In genomic region chr6:41713161-41713649, GRCh38 we compare ENCODE assay signal across 9 cellular contexts. TPM values are rescaled to one million over a fixed set of nuclear protein-coding genes. Genes with fewer than 3 reads are reported as not detected.
DNase-seq lines count a peak whose midpoint lies in the region; ATAC-seq and TF ChIP-seq lines count a peak whose summit lies in the region.
"Had no signal": no experiment of that assay in that cellular context is flagged by ENCODE, and none has a peak within 500 bp of the region (broad histone marks: within the 10 kb centered on the region; RNA-seq: fewer than 3 reads in every experiment).

No MANE protein-coding gene starts in this region.

- intact Hi-C loops in dendritic cell treated with granulocyte-macrophage colony-stimulating factor and Interleukin-4, amounts not matched to agents 40 ng/mL and 50 ng/mL, for 4 days (cut with micrococcal nuclease) = no loop called here
- intact Hi-C loops in Caco-2 (cut with micrococcal nuclease; ENCODE audit: unreplicated experiment) = no loop called here

- H3K27ac Mint-ChIP-seq in dendritic cell treated with granulocyte-macrophage colony-stimulating factor and Interleukin-4, amounts not matched to agents 40 ng/mL and 50 ng/mL, for 4 days = peak overlapping the region; percentile 23
- no peak overlapping the region for H3K27ac Mint-ChIP-seq in type B pancreatic cell
- H3K27ac Mint-ChIP-seq in Caco-2 (ENCODE audit: unreplicated experiment) = no peak overlapping the region

- peaks cover 81% of the 10 kb centered on the region for H3K4me1 Mint-ChIP-seq in dendritic cell treated with granulocyte-macrophage colony-stimulating factor and Interleukin-4, amounts not matched to agents 40 ng/mL and 50 ng/mL, for 4 days (ENCODE audit: low read depth)
- H3K4me1 Mint-ChIP-seq in type B pancreatic cell (ENCODE audit: unreplicated experiment) = peaks cover 8% of the 10 kb centered on the region
- no peaks in the 10 kb centered on the region for H3K4me1 Mint-ChIP-seq in Caco-2 (ENCODE audit: low read depth, unreplicated experiment)

- peak; percentile 2 for ATAC-seq in GM19324 (IDR thresholded peaks at IDR 0.05; ENCODE audit: low FRiP score, unreplicated experiment)

- H3K4me2 ChIP-seq in osteoblast (ENCODE audit: insufficient read depth, low read length) = peak overlapping the region; percentile 35

- CTCF ChIA-PET in Caco-2 (lab: Charles Lee) = interaction anchor here (0.6 kb wide), 1 partner anchor 62 kb away, joined by 4 read pairs; no protein-coding TSS in a partner anchor

- POLR2A ChIA-PET in Caco-2 (lab: Charles Lee) = no interaction called here

- no peak overlapping the region for H3K27ac ChIP-seq in osteoblast (ENCODE audit: low read depth, low read length)

- H3K4me3 ChIP-seq in MG63 = no peak overlapping the region
- H3K4me3 ChIP-seq in osteoblast (ENCODE audit: insufficient read depth, low read length) = no peak overlapping the region
- H3K4me3 ChIP-seq in Caco-2 (ENCODE audit: low read depth, low read length) = no peak overlapping the region

- H3K36me3 Mint-ChIP-seq in dendritic cell treated with granulocyte-macrophage colony-stimulating factor and Interleukin-4, amounts not matched to agents 40 ng/mL and 50 ng/mL, for 4 days (ENCODE audit: low read depth) = peaks cover 46% of the 10 kb centered on the region
- peaks cover 3% of the 10 kb centered on the region for H3K36me3 Mint-ChIP-seq in type B pancreatic cell
- H3K36me3 Mint-ChIP-seq in Caco-2 (ENCODE audit: insufficient read depth, unreplicated experiment) = peaks cover 4% of the 10 kb centered on the region

- no peaks in the 10 kb centered on the region for H3K27me3 Mint-ChIP-seq in dendritic cell treated with granulocyte-macrophage colony-stimulating factor and Interleukin-4, amounts not matched to agents 40 ng/mL and 50 ng/mL, for 4 days
- H3K27me3 Mint-ChIP-seq in type B pancreatic cell (peaks cover 17% of the 10 kb centered on the region), Caco-2 (ENCODE audit: insufficient read depth, unreplicated experiment) (no peaks in the 10 kb centered on the region)

- peaks cover 20% of the 10 kb centered on the region for H3K79me2 ChIP-seq in osteoblast (ENCODE audit: insufficient read depth, low read length)

- H3K27me3 ChIP-seq in MG63 (no peaks in the 10 kb centered on the region), osteoblast (ENCODE audit: insufficient read depth, low read length) (no peaks in the 10 kb centered on the region), Caco-2 (replicated peaks; ENCODE audit: control insufficient read depth, insufficient read depth, low read length) (no peaks in the 10 kb centered on the region)

- H3K9me3 ChIP-seq in MG63 (no peaks in the 10 kb centered on the region), osteoblast (ENCODE audit: low read depth, low read length) (no peaks in the 10 kb centered on the region), Caco-2 (no peaks in the 10 kb centered on the region)

- H3K36me3 ChIP-seq in MG63 = no peaks in the 10 kb centered on the region
- H3K36me3 ChIP-seq in osteoblast (ENCODE audit: insufficient read depth, low read length) = no peaks in the 10 kb centered on the region
- no peaks in the 10 kb centered on the region for H3K36me3 ChIP-seq in Caco-2 (ENCODE audit: control insufficient read depth, insufficient read depth, low read length)

- H3K4me3 Mint-ChIP-seq in dendritic cell treated with granulocyte-macrophage colony-stimulating factor and Interleukin-4, amounts not matched to agents 40 ng/mL and 50 ng/mL, for 4 days = no peak overlapping the region
- H3K4me3 Mint-ChIP-seq in type B pancreatic cell = no peak overlapping the region
- H3K4me3 Mint-ChIP-seq in Caco-2 (ENCODE audit: unreplicated experiment) = no peak overlapping the region

- peak; percentile 71 for DNase-seq in MG63
- peak; percentile 95 for DNase-seq in osteoblast (ENCODE audit: insufficient read length, low spot score, missing footprints)
- DNase-seq in iPS-NIHi7 (ENCODE audit: extremely low spot score) = no peak
- no peak for DNase-seq in type B pancreatic cell (ENCODE audit: extremely low spot score, unreplicated experiment)
- no peak for DNase-seq in OCI-M2 (lab: John Stamatoyannopoulos, UW; ENCODE audit: unreplicated experiment)
- no peak for DNase-seq in Caco-2

- TF ChIP-seq CTCF in osteoblast (IDR thresholded peaks at IDR 0.05; ENCODE audit: extremely low read depth, low read depth, low read length) (no peak), type B pancreatic cell (conservative IDR thresholded peaks at IDR 0.05) (no peak), Caco-2 (IDR thresholded peaks at IDR 0.05; ENCODE audit: insufficient read depth in 1 of 2, low read depth in 1 of 2, low read length in 1 of 2, severe bottlenecking in 1 of 2, unreplicated experiment in 1 of 2) (no peak)

- peaks cover 49% of the 10 kb centered on the region for H4K20me1 ChIP-seq in osteoblast (ENCODE audit: insufficient read depth, low read length)

- H3K4me1 ChIP-seq in osteoblast (ENCODE audit: insufficient read depth, low read length) = peaks cover 33% of the 10 kb centered on the region
- no peaks in the 10 kb centered on the region for H3K4me1 ChIP-seq in Caco-2

- H3K9me3 Mint-ChIP-seq in dendritic cell treated with granulocyte-macrophage colony-stimulating factor and Interleukin-4, amounts not matched to agents 40 ng/mL and 50 ng/mL, for 4 days = no peaks in the 10 kb centered on the region
- H3K9me3 Mint-ChIP-seq in type B pancreatic cell = no peaks in the 10 kb centered on the region
- no peaks in the 10 kb centered on the region for H3K9me3 Mint-ChIP-seq in Caco-2 (ENCODE audit: unreplicated experiment)

- H2AFZ ChIP-seq in osteoblast (ENCODE audit: low read length) = no peak overlapping the region

- no TSS peak for BruUV-seq in Caco-2 (replicated peaks; lab: Mats Ljungman, UMichigan)

RNA-seq across cellular contexts. Expression of gene TFEB, which starts 22.2 kb away (rescaled TPM):
- total RNA-seq in MG63 (2014; rRNA removed; shearing (Covaris generic); ENCODE audit: low replicate concordance) = 4.4 and 5.2 TPM in 2 replicates
- total RNA-seq in osteoblast = 5.1 and 5.6 TPM in 2 replicates
- total RNA-seq in type B pancreatic cell (ENCODE audit: low replicate concordance) = 4.6 and 6.2 TPM in 2 replicates
- 3.8 and 3.9 TPM in 2 replicates for total RNA-seq in Caco-2 (2022)

RNA-seq across cellular contexts. Expression of gene PGC, which starts 34.0 kb away (rescaled TPM):
- not detected in 2 replicates for total RNA-seq in MG63 (2014; rRNA removed; shearing (Covaris generic); ENCODE audit: low replicate concordance)
- total RNA-seq in osteoblast = not detected in 2 replicates
- 3.5 and 56.6 TPM in 2 replicates for total RNA-seq in type B pancreatic cell (ENCODE audit: low replicate concordance)
- total RNA-seq in Caco-2 (2022) = 8.9 and 12.2 TPM in 2 replicates
- total RNA-seq: epithelial cell of proximal tubule had no signal

Comparison
In these comparisons a context has a peak if more than half of its experiments do, and no peak if none do; other contexts are left out.
1. DNase-seq: peak in MG63 (single experiment) and osteoblast (single experiment); none in iPS-NIHi7 (single experiment), type B pancreatic cell (single experiment), OCI-M2 (single experiment) and Caco-2 (0 of 2).